ENCODE assay signal across 8 cellular contexts in genomic region chr11:14520086-14520901, GRCh38. TPM values are rescaled to one million over a fixed set of nuclear protein-coding genes. Genes with fewer than 3 reads are reported as not detected.
DNase-seq lines count a peak whose midpoint lies in the region; ATAC-seq, FAIRE-seq and TF ChIP-seq lines count a peak whose summit lies in the region.

TSS of gene PSMA1 (minus strand) at chr11:14520386. CDS start at chr11:14520299, 87 bp downstream.

- peak within 1 kb of the TSS; percentile 99 to 100 for H3K4me3 ChIP-seq in kidney (ENCODE audit: low read length in 2 of 2)

- H3K9ac ChIP-seq in kidney (ENCODE audit: low read length in 2 of 2), result peak within 1 kb of the TSS; percentile 99 to 100

- intact Hi-C loops in kidney (cut with DNase I), result no loop called here

- H3K4me1 ChIP-seq in kidney (ENCODE audit: control insufficient read depth in 1 of 2, insufficient read depth in 1 of 2, low read depth in 1 of 2, low read length in 2 of 2), result peaks cover 0 to 7% of the 10 kb centered on the region in 2 donors

- peak; percentile 95 for DNase-seq in AG20443 (ENCODE audit: low spot score)
- peak; percentile 89 for DNase-seq in NCI-H460 (ENCODE audit: extremely low read depth, low read depth)
- peak; percentile 86 for DNase-seq in activated CD4-positive, CD25-positive, alpha-beta regulatory T cell treated with anti-CD3 and anti-CD28 coated beads, Interleukin-2, amount 50 U/mL, for 72 hours
- peak; percentile 35 to 82 for DNase-seq in cerebellar nuclear complex (lab: John Stamatoyannopoulos, UW)
- DNase-seq in kidney, result peak; percentile 98
- DNase-seq in stimulated activated CD4-positive, alpha-beta T cell treated with anti-CD3 and anti-CD28 coated beads, Interleukin-15, amount 100 ng/mL, for 24 hours, result peak; percentile 96

- peaks cover 3 to 11% of the 10 kb centered on the region in 2 donors for H3K36me3 ChIP-seq in kidney (ENCODE audit: control insufficient read depth in 1 of 2, insufficient read depth in 2 of 2, low read length in 2 of 2)

- peak; percentile 72 for FAIRE-seq in kidney (lab: Jason Lieb, UNC)

- H3K9me3 ChIP-seq in kidney (ENCODE audit: control insufficient read depth in 1 of 2, low read length in 2 of 2), result no peaks in the 10 kb centered on the region

- ATAC-seq in GM19043 (IDR thresholded peaks at IDR 0.05; ENCODE audit: low read depth, unreplicated experiment), result peak; percentile 88
- peak; percentile 91 for ATAC-seq in HG03378 (IDR thresholded peaks at IDR 0.05; ENCODE audit: unreplicated experiment)

- peak; percentile 36 for TF ChIP-seq CTCF in kidney (IDR thresholded peaks at IDR 0.05; ENCODE audit: borderline replicate concordance, extremely low read depth, insufficient read depth)

- peak within 1 kb of the TSS; percentile 87 to 88 for H3K27ac ChIP-seq in kidney (ENCODE audit: low read depth in 2 of 2, low read length in 2 of 2)

RNA-seq across cellular contexts. Expression of gene PSMA1, which starts in this region (rescaled TPM):
- total RNA-seq in NCI-H460 (2014; rRNA removed; shearing (Covaris generic)), result 258 and 300 TPM in 2 replicates
- polyA plus RNA-seq in NCI-H460 (2014; cell fraction: nucleus; rRNA removed), result 445 and 473 TPM in 2 replicates
- total RNA-seq in kidney, result 118 TPM
- polyA plus RNA-seq in kidney (ENCODE audit: insufficient read depth, low read depth, low replicate concordance), result 133 TPM

Comparison
In these comparisons a context has a peak if more than half of its experiments do, and no peak if none do; other contexts are left out.
1. Peak in every context shown above with its lines: DNase-seq, ATAC-seq, H3K4me3 ChIP-seq and H3K27ac ChIP-seq.